In the genomic region with DNA sequence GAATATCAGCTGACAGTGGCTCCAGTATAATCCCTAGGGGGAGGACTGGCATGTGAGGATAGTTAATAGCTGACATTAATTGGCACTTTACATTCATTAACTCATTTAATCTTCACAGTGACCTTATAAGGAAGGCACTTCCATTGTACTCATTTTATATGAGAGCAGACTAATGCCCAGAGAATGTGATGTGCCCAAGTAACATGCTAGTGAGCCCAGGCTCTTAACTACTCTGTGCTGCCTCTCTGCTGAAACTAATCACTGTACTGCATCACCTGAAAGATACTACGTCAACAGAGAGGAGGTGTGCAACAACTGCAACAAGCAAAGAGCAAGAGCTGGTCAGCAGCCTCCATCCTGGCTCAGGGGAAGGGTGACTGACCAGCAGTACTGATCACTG, we compare ENCODE assay signal across 21 cellular contexts. TPM values are rescaled to one million over a fixed set of nuclear protein-coding genes. Genes with fewer than 3 reads are reported as not detected.
DNase-seq lines count a peak whose midpoint lies in the region; ATAC-seq and TF ChIP-seq lines count a peak whose summit lies in the region.
"Had no signal": no experiment of that assay in that cellular context is flagged by ENCODE, and none has a peak within 500 bp of the region (broad histone marks: within the 10 kb centered on the region; RNA-seq: fewer than 3 reads in every experiment).

No MANE protein-coding gene starts in this region.

- no peak overlapping the region for H3K27ac ChIP-seq in mammary epithelial cell (ENCODE audit: insufficient read depth, low read depth, low read length)
- H3K27ac ChIP-seq in breast epithelium: no peak overlapping the region
- peak overlapping the region; percentile 1 for H3K27ac ChIP-seq in temporal lobe (ENCODE audit: low read depth, low read length)
- H3K27ac ChIP-seq in sigmoid colon: no peak overlapping the region
- no peak overlapping the region for H3K27ac ChIP-seq in uterus
- H3K27ac ChIP-seq: KMS-11 had no signal

- no peaks in the 10 kb centered on the region for H4K20me1 ChIP-seq in mammary epithelial cell (ENCODE audit: insufficient read depth, low read length)

- TF ChIP-seq EP300 in sigmoid colon (IDR thresholded peaks at IDR 0.05): no peak

- H2AFZ ChIP-seq in mammary epithelial cell (ENCODE audit: low read depth, low read length): no peak overlapping the region

- H3K27ac Mint-ChIP-seq in T-helper 17 cell: peak overlapping the region; percentile 37

- CTCF ChIA-PET in mammary epithelial cell (lab: Charles Lee; ENCODE audit: low non-redundant PET): interaction anchor here (0.6 kb wide), 1 partner anchor 207 kb away, joined by 7 read pairs; no protein-coding TSS in a partner anchor

- no peaks in the 10 kb centered on the region for H3K27me3 ChIP-seq in mammary epithelial cell (ENCODE audit: insufficient read depth, low read length)
- H3K27me3 ChIP-seq in breast epithelium: no peaks in the 10 kb centered on the region
- no peaks in the 10 kb centered on the region for H3K27me3 ChIP-seq in sigmoid colon
- no peaks in the 10 kb centered on the region for H3K27me3 ChIP-seq in uterus
- H3K27me3 ChIP-seq: BE2C had no signal

- intact Hi-C loops in mammary epithelial cell (cut with micrococcal nuclease) (no loop called here), breast epithelium (cut with DNase I; ENCODE audit: low total_unique reads) (no loop called here), sigmoid colon (cut with DNase I) (no loop called here), uterus (cut with DNase I; ENCODE audit: low total_unique reads) (no loop called here)

- peaks cover 11% of the 10 kb centered on the region for H3K36me3 Mint-ChIP-seq in T-helper 17 cell (ENCODE audit: low read depth)

- peak; percentile 30 for DNase-seq in mammary epithelial cell
- DNase-seq in breast epithelium (ENCODE audit: low spot score in 2 of 2): no peak
- no peak for DNase-seq in T-helper 17 cell
- DNase-seq in foreskin melanocyte: peak; percentile 36
- DNase-seq in sigmoid colon: no peak
- DNase-seq in SW 1271 (lab: John Stamatoyannopoulos, UW): no peak
- DNase-seq in uterus: no peak
- DNase-seq: BE2C, DMS53, EL, GF-D8, H7, IMR-90, NCI-H1436, NCI-H1930, NCI-H226, NCI-H510A treated with DMSO at 0.1 percent for 48 hours, NCI-H748 treated with DMSO at 0.1 percent for 48 hours, Right ventricle myocardium superior had no signal

- no peaks in the 10 kb centered on the region for H3K27me3 Mint-ChIP-seq in T-helper 17 cell

- no peaks in the 10 kb centered on the region for H3K9me3 ChIP-seq in mammary epithelial cell (replicated peaks; ENCODE audit: insufficient read depth, low read length)
- H3K9me3 ChIP-seq in breast epithelium: no peaks in the 10 kb centered on the region
- H3K9me3 ChIP-seq in T-helper 17 cell (ENCODE audit: control insufficient read depth, low read length, poor library complexity, severe bottlenecking): no peaks in the 10 kb centered on the region
- H3K9me3 ChIP-seq in sigmoid colon: no peaks in the 10 kb centered on the region
- H3K9me3 ChIP-seq in uterus: no peaks in the 10 kb centered on the region
- H3K9me3 ChIP-seq: BE2C had no signal

- WGBS in mammary epithelial cell (ENCODE audit: low coverage, missing lambda C conversion rate): 100% methylated on average over 1 of the region's 1 CpG
- 91 to 94% methylated on average over 1 of the region's 1 CpG for WGBS in sigmoid colon, 2 donors

- dilution Hi-C loops in mammary epithelial cell (cut with HindIII; ENCODE audit: low sequenced_read_pairs): no loop called here

- H3K4me1 Mint-ChIP-seq in T-helper 17 cell: peaks cover 21% of the 10 kb centered on the region

- TF ChIP-seq CTCF in mammary epithelial cell (conservative IDR thresholded peaks at IDR 0.05 in 1 of 2, IDR thresholded peaks at IDR 0.05 in 1 of 2; ENCODE audit: extremely low read depth in 1 of 2, insufficient read depth in 1 of 2, low read depth in 1 of 2, low read length in 2 of 2) (no peak), breast epithelium (IDR thresholded peaks at IDR 0.05) (no peak), sigmoid colon (IDR thresholded peaks at IDR 0.05) (no peak), uterus (IDR thresholded peaks at IDR 0.05) (no peak)

- H3K4me1 ChIP-seq in mammary epithelial cell (ENCODE audit: insufficient read depth, low read length) (no peaks in the 10 kb centered on the region), breast epithelium (no peaks in the 10 kb centered on the region), sigmoid colon (peaks cover 0 to 4% (median 0%) of the 10 kb centered on the region in 4 donors), uterus (no peaks in the 10 kb centered on the region)
- H3K4me1 ChIP-seq: BE2C had no signal

- H3K36me3 ChIP-seq in mammary epithelial cell (ENCODE audit: insufficient read depth, low read length): no peaks in the 10 kb centered on the region
- no peaks in the 10 kb centered on the region for H3K36me3 ChIP-seq in breast epithelium
- H3K36me3 ChIP-seq in sigmoid colon: peaks cover 0 to 7% (median 1%) of the 10 kb centered on the region in 4 donors
- no peaks in the 10 kb centered on the region for H3K36me3 ChIP-seq in uterus
- H3K36me3 ChIP-seq: BE2C had no signal

- TF ChIP-seq POLR2A in breast epithelium (IDR thresholded peaks at IDR 0.05): no peak
- no peak for TF ChIP-seq POLR2A in sigmoid colon (IDR thresholded peaks at IDR 0.05)
- TF ChIP-seq POLR2A in uterus (IDR thresholded peaks at IDR 0.05): no peak

- H3K4me3 ChIP-seq in mammary epithelial cell (replicated peaks in 1 of 3; ENCODE audit: insufficient read depth in 1 of 3, low read depth in 2 of 3, low read length in 3 of 3): no peak overlapping the region
- no peak overlapping the region for H3K4me3 ChIP-seq in breast epithelium
- no peak overlapping the region for H3K4me3 ChIP-seq in sigmoid colon
- H3K4me3 ChIP-seq in uterus: no peak overlapping the region

- no peak for ATAC-seq in T-helper 17 cell

- no peak overlapping the region for H3K4me3 Mint-ChIP-seq in T-helper 17 cell

- BruUV-seq in mammary epithelial cell (replicated peaks; lab: Mats Ljungman, UMichigan): no TSS peak

- no peak overlapping the region for H3K9ac ChIP-seq in mammary epithelial cell (ENCODE audit: insufficient read depth, low read length)
- H3K9ac ChIP-seq: KMS-11 had no signal

- H3K79me2 ChIP-seq in mammary epithelial cell (ENCODE audit: insufficient read depth, low read length): no peaks in the 10 kb centered on the region

- H3K4me2 ChIP-seq in mammary epithelial cell (ENCODE audit: insufficient read depth, low read depth, low read length): no peak overlapping the region
- H3K4me2 ChIP-seq: KMS-11 had no signal

- in situ Hi-C loops in mammary epithelial cell (cut with MboI; ENCODE audit: low sequenced_read_pairs in 2 of 2): no loop called here

RNA-seq across cellular contexts. Expression of a gene that starts 40.1 kb away (rescaled TPM):
- total RNA-seq in mammary epithelial cell (10 to 100 TPM in 1 of 2 donors, 1 to 10 TPM in 1; 7.9 to 12.3 TPM), breast epithelium (10 to 100 TPM in 1 of 3 donors, 1 to 10 TPM in 2; 5.3 to 11.1 (median 7.2) TPM), T-helper 17 cell (10 to 100 TPM in 1 of 2 donors, 1 to 10 TPM in 1; 9.0 to 13.2 TPM), temporal lobe (2.5 TPM), sigmoid colon (1 to 10 TPM; 3.4 to 4.8 (median 4.3) TPM), uterus (10 to 100 TPM in 1 of 4 donors, 1 to 10 TPM in 3; 1.5 to 27.0 (median 3.7) TPM)
- polyA plus RNA-seq in mammary epithelial cell (3.6 TPM), sigmoid colon (10 to 100 TPM in 1 of 3 donors, 1 to 10 TPM in 2; 3.6 to 14.6 (median 4.9) TPM)
- 0.98 TPM for polyA minus RNA-seq in mammary epithelial cell

RNA-seq across cellular contexts. Expression of a gene that starts 41.4 kb away (rescaled TPM):
- total RNA-seq in mammary epithelial cell (10 to 100 TPM; 16.8 to 27.0 TPM), breast epithelium (10 to 100 TPM; 16.0 to 30.4 (median 27.9) TPM), T-helper 17 cell (10 to 100 TPM; 18.2 to 22.0 TPM), temporal lobe (38.8 TPM), sigmoid colon (10 to 100 TPM; 14.1 to 29.1 (median 26.0) TPM), uterus (10 to 100 TPM in 3 of 4 donors, 1 to 10 TPM in 1; 9.7 to 36.8 (median 30.5) TPM)
- polyA plus RNA-seq in mammary epithelial cell (11.5 TPM), sigmoid colon (10 to 100 TPM; 12.5 to 31.7 (median 28.8) TPM)
- polyA minus RNA-seq in mammary epithelial cell: 27.7 TPM

Comparison
In these comparisons a context has a peak if more than half of its experiments do, and no peak if none do; other contexts are left out.
1. DNase-seq: peak in mammary epithelial cell (single experiment) and foreskin melanocyte (single experiment); none in breast epithelium (0 of 2), T-helper 17 cell (0 of 3), sigmoid colon (single experiment), SW 1271 (0 of 2) and uterus (0 of 2).